13 cellular contexts compared by ENCODE assay signal in genomic region chr1:91765880-91766443, GRCh38.
"Had no signal": no experiment of that assay in that cellular context is flagged by ENCODE, and none has a peak within 500 bp of the region (broad histone marks: within the 10 kb centered on the region; RNA-seq: fewer than 3 reads in every experiment).

No MANE protein-coding gene starts in this region.

- H3K4me3 Mint-ChIP-seq: activated CD4-positive, alpha-beta T cell treated with anti-CD3 and anti-CD28 coated beads, Interleukin-2, amount 10 ng/mL, durations not matched to agents 24 days and 14 days; activated naive CD4-positive, alpha-beta T cell treated with anti-CD3 and anti-CD28 coated beads for 36 hours had no signal

- H3K9me3 ChIP-seq: body of pancreas, neutrophil had no signal

- H3K27ac Mint-ChIP-seq: activated CD4-positive, alpha-beta T cell treated with anti-CD3 and anti-CD28 coated beads, Interleukin-2, amount 10 ng/mL, durations not matched to agents 24 days and 14 days; activated naive CD4-positive, alpha-beta T cell treated with anti-CD3 and anti-CD28 coated beads for 36 hours had no signal

- H3K36me3 ChIP-seq: neutrophil had no signal

- H3K27ac ChIP-seq: body of pancreas, epithelial cell of prostate, neutrophil, skin epidermis, VCaP had no signal

- FAIRE-seq: urothelium cell line had no signal

- H3K27me3 ChIP-seq: body of pancreas, neutrophil had no signal

- ATAC-seq: body of pancreas had no signal

- H3K4me3 ChIP-seq: body of pancreas, skin epidermis had no signal

- H3K9me3 Mint-ChIP-seq: activated naive CD4-positive, alpha-beta T cell treated with anti-CD3 and anti-CD28 coated beads for 36 hours had no signal

- DNase-seq: activated CD4-positive, alpha-beta T cell treated with anti-CD3 and anti-CD28 coated beads, Interleukin-2, amount 10 ng/mL, durations not matched to agents 24 days and 14 days; activated CD8-positive, alpha-beta memory T cell treated with anti-CD3 and anti-CD28 coated beads for 24 hours; activated naive CD4-positive, alpha-beta T cell treated with anti-CD3 and anti-CD28 coated beads for 36 hours; body of pancreas; central memory CD4-positive, alpha-beta T cell; cortex of kidney; effector CD8-positive, alpha-beta T cell; T-helper 9 cell had no signal
